In genomic region chr7:142782922-142783900, GRCh38 we compare ENCODE assay signal across 7 cellular contexts. TPM values are rescaled to one million over a fixed set of nuclear protein-coding genes. Genes with fewer than 3 reads are reported as not detected.
DNase-seq lines count a peak whose midpoint lies in the region; ATAC-seq and TF ChIP-seq lines count a peak whose summit lies in the region.

No MANE protein-coding gene starts in this region.

- in situ Hi-C loops in GM13976 (cut with MboI; ENCODE audit: low sequenced_read_pairs, unreplicated experiment): no loop called here

- no peaks in the 10 kb centered on the region for H3K9me3 ChIP-seq in cardiac muscle cell (ENCODE audit: low read depth)
- H3K9me3 ChIP-seq in parathyroid adenoma (ENCODE audit: control insufficient read depth, low read length): no peaks in the 10 kb centered on the region

- H3K9ac ChIP-seq in parathyroid adenoma: no peak overlapping the region

- H3K36me3 Mint-ChIP-seq in activated naive CD8-positive, alpha-beta T cell treated with anti-CD3 and anti-CD28 coated beads for 36 hours: peaks cover 14% of the 10 kb centered on the region

- no peaks in the 10 kb centered on the region for H3K36me3 ChIP-seq in cardiac muscle cell
- no peaks in the 10 kb centered on the region for H3K36me3 ChIP-seq in parathyroid adenoma (ENCODE audit: control insufficient read depth, insufficient read depth, low read length)

- DNase-seq in GM13976 (ENCODE audit: low spot score): peak; percentile 83
- DNase-seq in NCI-H1105 (lab: John Stamatoyannopoulos, UW): peak; percentile 93
- DNase-seq in activated naive CD8-positive, alpha-beta T cell treated with anti-CD3 and anti-CD28 coated beads for 36 hours: peak; percentile 71
- peak; percentile 94 to 95 for DNase-seq in cardiac muscle cell (ENCODE audit: low read depth in 1 of 2, low spot score in 1 of 2)

- no peaks in the 10 kb centered on the region for H3K4me1 ChIP-seq in cardiac muscle cell (ENCODE audit: low read depth)
- no peaks in the 10 kb centered on the region for H3K4me1 ChIP-seq in parathyroid adenoma

- TF ChIP-seq CTCF in GM13976 (IDR thresholded peaks at IDR 0.05; ENCODE audit: borderline replicate concordance, control extremely low read depth, extremely low read depth, insufficient read depth, missing control alignments): peak; percentile 97
- peak; percentile 90 for TF ChIP-seq CTCF in cardiac muscle cell (IDR thresholded peaks at IDR 0.05; ENCODE audit: low read depth, low read length)
- peak; percentile 95 for TF ChIP-seq CTCF in parathyroid adenoma (IDR thresholded peaks at IDR 0.05)

- no peaks in the 10 kb centered on the region for H3K27me3 Mint-ChIP-seq in activated naive CD8-positive, alpha-beta T cell treated with anti-CD3 and anti-CD28 coated beads for 36 hours

- H3K27me3 ChIP-seq in cardiac muscle cell: no peaks in the 10 kb centered on the region
- no peaks in the 10 kb centered on the region for H3K27me3 ChIP-seq in parathyroid adenoma (ENCODE audit: control insufficient read depth, insufficient read depth, low read length)

- H3K4me1 Mint-ChIP-seq in activated naive CD8-positive, alpha-beta T cell treated with anti-CD3 and anti-CD28 coated beads for 36 hours: peaks cover 3% of the 10 kb centered on the region

- H3K9me3 Mint-ChIP-seq in activated naive CD8-positive, alpha-beta T cell treated with anti-CD3 and anti-CD28 coated beads for 36 hours: no peaks in the 10 kb centered on the region

- H3K4me3 ChIP-seq in cardiac muscle cell (peak overlapping the region; percentile 24), parathyroid adenoma (ENCODE audit: low read depth, low read length) (no peak overlapping the region)

- H3K4me2 ChIP-seq in parathyroid adenoma (ENCODE audit: low read length): peak overlapping the region; percentile 66

- peak overlapping the region; percentile 89 for H3K27ac Mint-ChIP-seq in activated naive CD8-positive, alpha-beta T cell treated with anti-CD3 and anti-CD28 coated beads for 36 hours

- peak overlapping the region; percentile 69 for H2AFZ ChIP-seq in parathyroid adenoma

- H3K27ac ChIP-seq in cardiac muscle cell: no peak overlapping the region
- no peak overlapping the region for H3K27ac ChIP-seq in parathyroid adenoma

- no peaks in the 10 kb centered on the region for H3K79me2 ChIP-seq in parathyroid adenoma

- ATAC-seq in HG02798 (IDR thresholded peaks at IDR 0.05; ENCODE audit: poor library complexity, unreplicated experiment) (peak; percentile 95), SK-N-SH treated with all-trans-retinoic acid at 6 μM for 48 hours (peak; percentile 97)

- peak overlapping the region; percentile 73 for H3K4me3 Mint-ChIP-seq in activated naive CD8-positive, alpha-beta T cell treated with anti-CD3 and anti-CD28 coated beads for 36 hours

TF ChIP-seq in SK-N-SH treated with all-trans-retinoic acid at 6 μM for 48 hours, 23 proteins besides CTCF, POLR2A, EP300 and RAD21:
- TF ChIP-seq GLIS3 (CRISPR knock-in tag; IDR thresholded peaks at IDR 0.05) (no peak), ZFP30 (CRISPR knock-in tag; IDR thresholded peaks at IDR 0.05) (no peak), ZNF8 (CRISPR knock-in tag; IDR thresholded peaks at IDR 0.05) (peak; percentile 93), TCF4 (CRISPR knock-in tag; IDR thresholded peaks at IDR 0.05; ENCODE audit: borderline replicate concordance) (no peak), ZNF565 (CRISPR knock-in tag; conservative IDR thresholded peaks at IDR 0.05; ENCODE audit: low read depth) (no peak)

RNA-seq across cellular contexts. Expression of gene PRSS2, which starts 12.4 kb away (rescaled TPM):
- not detected for total RNA-seq in activated naive CD8-positive, alpha-beta T cell treated with anti-CD3 and anti-CD28 coated beads for 36 hours
- total RNA-seq in cardiac muscle cell: not detected in 2 replicates
- polyA plus RNA-seq in cardiac muscle cell: not detected in 2 replicates

RNA-seq across cellular contexts. Expression of gene PRSS1, which starts 33.9 kb away (rescaled TPM):
- not detected for total RNA-seq in activated naive CD8-positive, alpha-beta T cell treated with anti-CD3 and anti-CD28 coated beads for 36 hours
- not detected in 2 replicates for total RNA-seq in cardiac muscle cell
- polyA plus RNA-seq in cardiac muscle cell: not detected in 2 replicates
